1 cellular context compared by ENCODE assay signal in the genomic region with DNA sequence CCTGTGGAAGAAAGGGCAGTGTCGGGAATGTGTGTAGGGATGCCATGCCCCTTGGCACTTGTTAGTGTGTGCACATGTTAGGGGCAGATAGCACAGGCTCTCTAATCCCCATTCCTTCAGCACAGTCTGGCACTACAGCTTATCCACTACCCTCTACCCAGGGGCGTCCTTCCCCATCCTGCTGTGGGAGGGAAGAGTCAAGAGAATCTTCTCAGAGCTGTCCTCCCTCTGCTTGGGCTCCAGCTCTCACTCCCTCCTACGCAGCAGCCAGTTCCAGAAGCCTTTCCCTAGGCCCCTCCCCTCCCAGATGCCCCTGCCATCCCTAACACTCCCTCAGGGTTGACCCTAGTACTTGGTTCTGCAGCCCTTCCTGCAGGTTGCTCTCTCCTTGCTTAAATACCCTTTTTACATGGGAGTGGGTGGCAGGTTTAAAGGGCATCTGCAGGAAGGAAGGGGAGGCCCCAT.
TF ChIP-seq lines count a peak whose summit lies in the region.

No MANE protein-coding gene starts in this region.

TF ChIP-seq in HepG2, 621 proteins besides CTCF, POLR2A, EP300 and RAD21 (continued from another document):
- TF ChIP-seq ZNF674 (CRISPR knock-in tag; IDR thresholded peaks at IDR 0.05; ENCODE audit: low read depth) = no peak
